ENCODE assay signal across 9 cellular contexts in the genomic region with DNA sequence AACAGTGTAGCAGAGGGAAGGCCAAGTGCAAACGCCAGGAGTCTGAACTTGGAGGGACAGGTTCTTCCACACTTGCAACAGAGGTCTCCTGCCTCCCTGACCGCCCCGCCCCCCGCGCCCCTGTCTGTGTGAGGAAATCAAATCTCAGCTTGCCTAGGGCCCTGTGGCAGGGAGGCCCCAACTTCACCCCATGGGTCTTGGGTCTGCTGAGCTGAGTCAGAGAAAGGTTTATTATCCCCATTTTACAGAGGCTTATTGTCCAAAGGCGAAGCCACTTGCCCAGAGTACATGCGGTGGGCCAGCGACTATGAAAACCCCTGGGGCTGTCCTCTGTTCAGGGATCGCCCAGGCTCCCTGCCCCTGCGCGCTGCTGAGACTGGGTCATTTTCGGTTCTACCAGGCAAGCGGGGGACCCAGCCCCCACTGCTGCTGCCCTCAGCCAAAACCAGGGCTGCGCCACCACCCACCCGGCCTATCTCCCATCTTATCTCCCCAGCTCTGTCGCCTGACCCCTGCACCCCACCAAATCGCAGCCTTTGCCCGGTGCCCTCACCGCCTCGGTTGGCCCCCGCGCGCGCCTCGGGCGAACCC. TPM values are rescaled to one million over a fixed set of nuclear protein-coding genes. Genes with fewer than 3 reads are reported as not detected.
A peak's percentile ranks its signal among the peaks of the same experiment; 100 is the strongest.
DNase-seq lines count a peak whose midpoint lies in the region; ATAC-seq, FAIRE-seq and TF ChIP-seq lines count a peak whose summit lies in the region.
"Had no signal": no experiment of that assay in that cellular context is flagged by ENCODE, and none has a peak within 500 bp of the region (broad histone marks: within the 10 kb centered on the region; RNA-seq: fewer than 3 reads in every experiment).

No MANE protein-coding gene starts in this region.

- ATAC-seq in activated CD8-positive, alpha-beta T cell treated with anti-CD3 and anti-CD28 coated beads, Interleukin-2, amount 10 ng/mL, durations not matched to agents 7 days and 5 days, result no peak
- no peak for ATAC-seq in stimulated activated memory B cell treated with anti-CD40 and anti-IgM and Interleukin-4, amounts not matched to agents 10 μg/mL and 1 μg/mL and 100 μg/mL, for 72 hours
- no peak for ATAC-seq in HG03457 (IDR thresholded peaks at IDR 0.05; ENCODE audit: unreplicated experiment)
- no peak for ATAC-seq in GM18907 (IDR thresholded peaks at IDR 0.05; ENCODE audit: unreplicated experiment)

- no peaks in the 10 kb centered on the region for H3K9me3 Mint-ChIP-seq in activated CD8-positive, alpha-beta T cell treated with anti-CD3 and anti-CD28 coated beads, Interleukin-2, amount 10 ng/mL, durations not matched to agents 7 days and 5 days (ENCODE audit: insufficient read depth)
- no peaks in the 10 kb centered on the region for H3K9me3 Mint-ChIP-seq in stimulated activated memory B cell treated with anti-CD40 and anti-IgM and Interleukin-4, amounts not matched to agents 10 μg/mL and 1 μg/mL and 100 μg/mL, for 72 hours

- peak overlapping the region; percentile 63 for H3K4me3 ChIP-seq in HEK293 (ENCODE audit: low read depth, low read length)
- peak overlapping the region; percentile 29 for H3K4me3 ChIP-seq in iPS-11a (ENCODE audit: low read depth, low read length)

- CTCF ChIA-PET in HEK293 (lab: Yijun Ruan, JAX), result no interaction called here
- CTCF ChIA-PET in activated CD8-positive, alpha-beta T cell treated with anti-CD3 and anti-CD28 coated beads, Interleukin-2, amount 10 ng/mL, durations not matched to agents 7 days and 5 days (lab: Charles Lee), result no interaction called here

- peak overlapping the region; percentile 77 for H3K4me3 Mint-ChIP-seq in activated CD8-positive, alpha-beta T cell treated with anti-CD3 and anti-CD28 coated beads, Interleukin-2, amount 10 ng/mL, durations not matched to agents 7 days and 5 days
- H3K4me3 Mint-ChIP-seq in stimulated activated memory B cell treated with anti-CD40 and anti-IgM and Interleukin-4, amounts not matched to agents 10 μg/mL and 1 μg/mL and 100 μg/mL, for 72 hours, result peak overlapping the region; percentile 83

- TF ChIP-seq CTCF in HEK293 (tag by site-specific recombination; IDR thresholded peaks at IDR 0.05), result no peak

- H3K4me1 ChIP-seq in HEK293 (ENCODE audit: control insufficient read depth, insufficient read depth, low read length), result peaks cover 3% of the 10 kb centered on the region; the same call in 1 of the 2 replicates

- H3K9me3 ChIP-seq in HEK293 (ENCODE audit: control insufficient read depth, insufficient read depth, low read depth, low read length), result no peaks in the 10 kb centered on the region

- H3K36me3 Mint-ChIP-seq in activated CD8-positive, alpha-beta T cell treated with anti-CD3 and anti-CD28 coated beads, Interleukin-2, amount 10 ng/mL, durations not matched to agents 7 days and 5 days (ENCODE audit: low read depth), result peaks cover 6% of the 10 kb centered on the region
- peaks cover 22% of the 10 kb centered on the region for H3K36me3 Mint-ChIP-seq in stimulated activated memory B cell treated with anti-CD40 and anti-IgM and Interleukin-4, amounts not matched to agents 10 μg/mL and 1 μg/mL and 100 μg/mL, for 72 hours

- peaks cover 49% of the 10 kb centered on the region for H3K4me1 Mint-ChIP-seq in activated CD8-positive, alpha-beta T cell treated with anti-CD3 and anti-CD28 coated beads, Interleukin-2, amount 10 ng/mL, durations not matched to agents 7 days and 5 days (ENCODE audit: low read depth)
- H3K4me1 Mint-ChIP-seq in stimulated activated memory B cell treated with anti-CD40 and anti-IgM and Interleukin-4, amounts not matched to agents 10 μg/mL and 1 μg/mL and 100 μg/mL, for 72 hours, result peaks cover 72% of the 10 kb centered on the region

- no peaks in the 10 kb centered on the region for H3K36me3 ChIP-seq in HEK293 (ENCODE audit: control insufficient read depth in 2 of 2, insufficient read depth in 1 of 2, low read length in 2 of 2)

- no peak for FAIRE-seq in HTR-8/SVneo (lab: Jason Lieb, UNC)

- peak overlapping the region; percentile 78 for H3K27ac Mint-ChIP-seq in activated CD8-positive, alpha-beta T cell treated with anti-CD3 and anti-CD28 coated beads, Interleukin-2, amount 10 ng/mL, durations not matched to agents 7 days and 5 days
- H3K27ac Mint-ChIP-seq in stimulated activated memory B cell treated with anti-CD40 and anti-IgM and Interleukin-4, amounts not matched to agents 10 μg/mL and 1 μg/mL and 100 μg/mL, for 72 hours, result peak overlapping the region; percentile 95

- no peak for DNase-seq in activated CD8-positive, alpha-beta T cell treated with anti-CD3 and anti-CD28 coated beads, Interleukin-2, amount 10 ng/mL, durations not matched to agents 7 days and 5 days
- DNase-seq in HTR-8/SVneo (ENCODE audit: insufficient read length, low spot score), result no peak
- DNase-seq in activated CD4-positive, alpha-beta T cell treated with anti-CD3 and anti-CD28 coated beads, Interleukin-2, amount 50 U/mL, for 4 hours, result no peak

- H3K27me3 Mint-ChIP-seq in activated CD8-positive, alpha-beta T cell treated with anti-CD3 and anti-CD28 coated beads, Interleukin-2, amount 10 ng/mL, durations not matched to agents 7 days and 5 days (ENCODE audit: low read depth), result peaks cover 4% of the 10 kb centered on the region
- no peaks in the 10 kb centered on the region for H3K27me3 Mint-ChIP-seq in stimulated activated memory B cell treated with anti-CD40 and anti-IgM and Interleukin-4, amounts not matched to agents 10 μg/mL and 1 μg/mL and 100 μg/mL, for 72 hours

- H3K27ac ChIP-seq in HEK293 (ENCODE audit: extremely low read depth, low read depth, low read length), result no peak overlapping the region

- POLR2A ChIA-PET in HEK293 (lab: Yijun Ruan, JAX), result interaction anchor here (0.6 kb wide), 1 partner anchor 394 kb away, joined by 5 read pairs; no protein-coding TSS in a partner anchor
- POLR2A ChIA-PET in activated CD8-positive, alpha-beta T cell treated with anti-CD3 and anti-CD28 coated beads, Interleukin-2, amount 10 ng/mL, durations not matched to agents 7 days and 5 days (lab: Charles Lee), result interaction anchor here (1.4 kb wide), 1 partner anchor 12 kb away, joined by 4 read pairs; no protein-coding TSS in a partner anchor

TF ChIP-seq in HEK293, 187 proteins besides CTCF, POLR2A, EP300 and RAD21 (continues in another document):
- TF ChIP-seq ZIC2 (tag by site-specific recombination; IDR thresholded peaks at IDR 0.05) (peak; percentile 30; the same call in 1 of the 2 replicates), HIC1 (tag by site-specific recombination; IDR thresholded peaks at IDR 0.05) (peak; percentile 41; the same call in 1 of the 2 replicates), ZNF433 (tag by site-specific recombination; IDR thresholded peaks at IDR 0.05; ENCODE audit: low read depth) (no peak), ZNF23 (tag by site-specific recombination; IDR thresholded peaks at IDR 0.05; ENCODE audit: borderline replicate concordance) (no peak), ZSCAN30 (tag by site-specific recombination; IDR thresholded peaks at IDR 0.05) (no peak), ZNF175 (tag by site-specific recombination; IDR thresholded peaks at IDR 0.05) (no peak), ZNF501 (tag by site-specific recombination; IDR thresholded peaks at IDR 0.05) (no peak)
- TF ChIP-seq, protein P1, sequence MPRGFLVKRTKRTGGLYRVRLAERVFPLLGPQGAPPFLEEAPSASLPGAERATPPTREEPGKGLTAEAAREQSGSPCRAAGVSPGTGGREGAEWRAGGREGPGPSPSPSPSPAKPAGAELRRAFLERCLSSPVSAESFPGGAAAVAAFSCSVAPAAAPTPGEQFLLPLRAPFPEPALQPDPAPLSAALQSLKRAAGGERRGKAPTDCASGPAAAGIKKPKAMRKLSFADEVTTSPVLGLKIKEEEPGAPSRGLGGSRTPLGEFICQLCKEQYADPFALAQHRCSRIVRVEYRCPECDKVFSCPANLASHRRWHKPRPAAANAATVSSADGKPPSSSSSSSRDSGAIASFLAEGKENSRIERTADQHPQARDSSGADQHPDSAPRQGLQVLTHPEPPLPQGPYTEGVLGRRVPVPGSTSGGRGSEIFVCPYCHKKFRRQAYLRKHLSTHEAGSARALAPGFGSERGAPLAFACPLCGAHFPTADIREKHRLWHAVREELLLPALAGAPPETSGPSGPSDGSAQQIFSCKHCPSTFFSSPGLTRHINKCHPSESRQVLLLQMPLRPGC (tag by site-specific recombination; IDR thresholded peaks at IDR 0.05), result no peak
- TF ChIP-seq, protein P2, sequence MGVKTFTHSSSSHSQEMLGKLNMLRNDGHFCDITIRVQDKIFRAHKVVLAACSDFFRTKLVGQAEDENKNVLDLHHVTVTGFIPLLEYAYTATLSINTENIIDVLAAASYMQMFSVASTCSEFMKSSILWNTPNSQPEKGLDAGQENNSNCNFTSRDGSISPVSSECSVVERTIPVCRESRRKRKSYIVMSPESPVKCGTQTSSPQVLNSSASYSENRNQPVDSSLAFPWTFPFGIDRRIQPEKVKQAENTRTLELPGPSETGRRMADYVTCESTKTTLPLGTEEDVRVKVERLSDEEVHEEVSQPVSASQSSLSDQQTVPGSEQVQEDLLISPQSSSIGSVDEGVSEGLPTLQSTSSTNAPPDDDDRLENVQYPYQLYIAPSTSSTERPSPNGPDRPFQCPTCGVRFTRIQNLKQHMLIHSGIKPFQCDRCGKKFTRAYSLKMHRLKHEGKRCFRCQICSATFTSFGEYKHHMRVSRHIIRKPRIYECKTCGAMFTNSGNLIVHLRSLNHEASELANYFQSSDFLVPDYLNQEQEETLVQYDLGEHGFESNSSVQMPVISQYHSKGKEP (tag by site-specific recombination; IDR thresholded peaks at IDR 0.05), result no peak

RNA-seq across cellular contexts. Expression of gene CERS4, which starts 1.0 kb away (rescaled TPM):
- 10 to 100 TPM; 27.7 to 28.1 TPM for total RNA-seq in activated CD8-positive, alpha-beta T cell treated with anti-CD3 and anti-CD28 coated beads, Interleukin-2, amount 10 ng/mL, durations not matched to agents 7 days and 5 days
- total RNA-seq: myocyte had no signal

RNA-seq across cellular contexts. Expression of gene FBN3, which starts 58.8 kb away (rescaled TPM):
- total RNA-seq in activated CD8-positive, alpha-beta T cell treated with anti-CD3 and anti-CD28 coated beads, Interleukin-2, amount 10 ng/mL, durations not matched to agents 7 days and 5 days, result under 1 TPM in 1 of 2 experiments, not detected in 1; 0.03 TPM
- total RNA-seq: myocyte had no signal
